In the genomic region with DNA sequence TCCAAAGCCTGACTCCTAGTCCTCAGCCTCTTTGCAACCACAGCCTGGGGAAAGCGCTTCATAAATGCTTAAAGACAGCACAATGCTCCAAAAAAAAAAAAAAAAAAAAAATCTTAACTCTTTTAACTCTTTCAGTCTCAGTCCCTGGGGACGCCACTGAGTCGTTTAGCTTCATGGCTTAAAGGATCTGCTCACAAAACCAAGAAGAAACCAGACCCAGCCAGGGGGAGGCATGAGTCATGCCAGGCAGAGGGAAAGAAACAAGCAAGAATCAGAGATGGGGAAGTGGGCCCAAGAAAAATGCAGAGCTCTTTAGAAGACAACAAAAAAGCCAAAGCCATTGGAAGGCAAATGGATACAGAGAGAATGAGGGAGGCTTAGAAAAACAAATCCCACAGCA, we compare ENCODE assay signal across 19 cellular contexts. TPM values are rescaled to one million over a fixed set of nuclear protein-coding genes. Genes with fewer than 3 reads are reported as not detected.
DNase-seq lines count a peak whose midpoint lies in the region; TF ChIP-seq lines count a peak whose summit lies in the region.
"Had no signal": no experiment of that assay in that cellular context is flagged by ENCODE, and none has a peak within 500 bp of the region (broad histone marks: within the 10 kb centered on the region; RNA-seq: fewer than 3 reads in every experiment).

No MANE protein-coding gene starts in this region.

- H3K36me3 Mint-ChIP-seq in endodermal cell (ENCODE audit: low read depth) = no peaks in the 10 kb centered on the region
- H3K36me3 Mint-ChIP-seq in neural crest cell (ENCODE audit: low read depth) = no peaks in the 10 kb centered on the region
- H3K36me3 Mint-ChIP-seq: activated naive CD8-positive, alpha-beta T cell; CD8-positive, alpha-beta memory T cell had no signal

- no peak overlapping the region for H3K27ac Mint-ChIP-seq in endodermal cell
- peak overlapping the region; percentile 24 for H3K27ac Mint-ChIP-seq in neural crest cell (ENCODE audit: unreplicated experiment)
- H3K27ac Mint-ChIP-seq: activated naive CD8-positive, alpha-beta T cell; CD8-positive, alpha-beta memory T cell; dendritic cell treated with granulocyte-macrophage colony-stimulating factor and Interleukin-4, amounts not matched to agents 40 ng/mL and 50 ng/mL, for 4 days had no signal

- intact Hi-C loops in ascending aorta (cut with DNase I) = no loop called here
- intact Hi-C loops in vagina (cut with DNase I) = no loop called here

- H3K27ac ChIP-seq in endodermal cell (ENCODE audit: low read depth, low read length) (no peak overlapping the region), ascending aorta (no peak overlapping the region), vagina (no peak overlapping the region)
- H3K27ac ChIP-seq: SK-N-MC had no signal

- TF ChIP-seq CTCF in NB4 (IDR thresholded peaks at IDR 0.05; ENCODE audit: low read depth, low read length) = no peak
- no peak for TF ChIP-seq CTCF in endodermal cell (conservative IDR thresholded peaks at IDR 0.05)
- no peak for TF ChIP-seq CTCF in neural crest cell (conservative IDR thresholded peaks at IDR 0.05)
- no peak for TF ChIP-seq CTCF in ascending aorta (IDR thresholded peaks at IDR 0.05)
- TF ChIP-seq CTCF in vagina (IDR thresholded peaks at IDR 0.05) = no peak
- no peak for TF ChIP-seq CTCF in GM10248 (IDR thresholded peaks at IDR 0.05; ENCODE audit: control extremely low read depth, extremely low read depth, low read depth, missing control alignments)

- no peaks in the 10 kb centered on the region for H3K9me3 Mint-ChIP-seq in endodermal cell
- H3K9me3 Mint-ChIP-seq in neural crest cell = peaks cover 4% of the 10 kb centered on the region
- H3K9me3 Mint-ChIP-seq: dendritic cell treated with granulocyte-macrophage colony-stimulating factor and Interleukin-4, amounts not matched to agents 40 ng/mL and 50 ng/mL, for 4 days had no signal

- CTCF ChIA-PET in GM10248 (lab: Yijun Ruan, JAX) = no interaction called here

- WGBS in endodermal cell (ENCODE audit: insufficient coverage in 1 of 2, insufficient read length in 1 of 2), 2 experiments = 65 to 67% methylated on average over 1 to 3 of the region's 3 CpGs

- no peaks in the 10 kb centered on the region for H3K4me1 ChIP-seq in endodermal cell (ENCODE audit: control insufficient read depth, insufficient read depth, low read length)
- no peaks in the 10 kb centered on the region for H3K4me1 ChIP-seq in ascending aorta
- H3K4me1 ChIP-seq in vagina = peaks cover 6% of the 10 kb centered on the region

- H3K36me3 ChIP-seq in endodermal cell (ENCODE audit: control insufficient read depth, insufficient read depth, low read length) = no peaks in the 10 kb centered on the region
- H3K36me3 ChIP-seq in ascending aorta = no peaks in the 10 kb centered on the region
- H3K36me3 ChIP-seq in vagina = no peaks in the 10 kb centered on the region

- H3K27me3 ChIP-seq in endodermal cell (ENCODE audit: control insufficient read depth, insufficient read depth, low read length, poor library complexity, severe bottlenecking) (no peaks in the 10 kb centered on the region), ascending aorta (no peaks in the 10 kb centered on the region), vagina (no peaks in the 10 kb centered on the region)

- peaks cover 3% of the 10 kb centered on the region for H3K27me3 Mint-ChIP-seq in endodermal cell (ENCODE audit: insufficient read depth)
- H3K27me3 Mint-ChIP-seq in neural crest cell (ENCODE audit: low read depth) = peaks cover 4% of the 10 kb centered on the region
- H3K27me3 Mint-ChIP-seq: activated naive CD8-positive, alpha-beta T cell; CD8-positive, alpha-beta memory T cell; dendritic cell treated with granulocyte-macrophage colony-stimulating factor and Interleukin-4, amounts not matched to agents 40 ng/mL and 50 ng/mL, for 4 days had no signal

- H3K9ac ChIP-seq in endodermal cell (ENCODE audit: extremely low read depth, low read length, poor library complexity, severe bottlenecking) = no peak overlapping the region

- H3K4me1 Mint-ChIP-seq in endodermal cell (peaks cover 16% of the 10 kb centered on the region), neural crest cell (peaks cover 8% of the 10 kb centered on the region)
- H3K4me1 Mint-ChIP-seq: CD8-positive, alpha-beta memory T cell had no signal

- TF ChIP-seq POLR2A in NB4 (IDR thresholded peaks at IDR 0.05; ENCODE audit: extremely low read depth, insufficient read length) (no peak), vagina (IDR thresholded peaks at IDR 0.05) (no peak)

- peak; percentile 26 for DNase-seq in EL
- peak; percentile 36 for DNase-seq in NB4 (ENCODE audit: low read depth)
- peak; percentile 65 for DNase-seq in endodermal cell
- no peak for DNase-seq in neural crest cell (ENCODE audit: low read depth, low spot score)
- no peak for DNase-seq in ascending aorta (ENCODE audit: low spot score in 2 of 2)
- no peak for DNase-seq in vagina (ENCODE audit: extremely low spot score in 2 of 2)
- no peak for DNase-seq in activated CD4-positive, alpha-beta T cell treated with anti-CD3 and anti-CD28 coated beads for 4 hours
- no peak for DNase-seq in GM10248 (ENCODE audit: extremely low spot score)
- DNase-seq: activated CD4-positive, alpha-beta T cell treated with anti-CD3 and anti-CD28 coated beads for 1 hour; CD8-positive, alpha-beta memory T cell; DMS79; left ventricle myocardium superior; NCI-H1436 treated with DMSO at 0.1 percent for 48 hours; NCI-H774; right cardiac atrium; T1000 had no signal

- POLR2A ChIA-PET in GM10248 (lab: Yijun Ruan, JAX) = no interaction called here

- no peak overlapping the region for H3K4me3 Mint-ChIP-seq in endodermal cell
- no peak overlapping the region for H3K4me3 Mint-ChIP-seq in neural crest cell
- H3K4me3 Mint-ChIP-seq: activated naive CD8-positive, alpha-beta T cell; CD8-positive, alpha-beta memory T cell; dendritic cell treated with granulocyte-macrophage colony-stimulating factor and Interleukin-4, amounts not matched to agents 40 ng/mL and 50 ng/mL, for 4 days had no signal

- H3K9me3 ChIP-seq in endodermal cell (ENCODE audit: control insufficient read depth, low read length) (no peaks in the 10 kb centered on the region), ascending aorta (no peaks in the 10 kb centered on the region), vagina (no peaks in the 10 kb centered on the region)

- H3K4me3 ChIP-seq in NB4 (ENCODE audit: low read depth, low read length) (no peak overlapping the region), endodermal cell (ENCODE audit: low read length) (no peak overlapping the region), ascending aorta (no peak overlapping the region), vagina (no peak overlapping the region)
- H3K4me3 ChIP-seq: SK-N-MC had no signal

RNA-seq across cellular contexts. Expression of gene DOCK1, which starts 32.5 kb away (rescaled TPM):
- total RNA-seq in endodermal cell (10 to 100 TPM; 72.4 to 89.3 TPM), neural crest cell (55.8 and 62.9 TPM in 2 replicates), ascending aorta (25.8 TPM), vagina (64.6 TPM)
- polyA plus RNA-seq in endodermal cell (2013, experiment 1 of 2) = 33.7 TPM
- polyA plus RNA-seq in endodermal cell (2013, experiment 2 of 2) = 35.9 TPM
- polyA plus RNA-seq: CD8-positive, alpha-beta memory T cell had no signal

Comparison
In these comparisons a context has a peak if more than half of its experiments do, and no peak if none do; other contexts are left out.
1. DNase-seq: peak in EL (single experiment), NB4 (single experiment) and endodermal cell (single experiment); none in neural crest cell (single experiment), ascending aorta (0 of 2), vagina (0 of 2), activated CD4-positive, alpha-beta T cell treated with anti-CD3 and anti-CD28 coated beads for 4 hours (0 of 2) and GM10248 (single experiment).